8 cellular contexts compared by ENCODE assay signal in the genomic region with DNA sequence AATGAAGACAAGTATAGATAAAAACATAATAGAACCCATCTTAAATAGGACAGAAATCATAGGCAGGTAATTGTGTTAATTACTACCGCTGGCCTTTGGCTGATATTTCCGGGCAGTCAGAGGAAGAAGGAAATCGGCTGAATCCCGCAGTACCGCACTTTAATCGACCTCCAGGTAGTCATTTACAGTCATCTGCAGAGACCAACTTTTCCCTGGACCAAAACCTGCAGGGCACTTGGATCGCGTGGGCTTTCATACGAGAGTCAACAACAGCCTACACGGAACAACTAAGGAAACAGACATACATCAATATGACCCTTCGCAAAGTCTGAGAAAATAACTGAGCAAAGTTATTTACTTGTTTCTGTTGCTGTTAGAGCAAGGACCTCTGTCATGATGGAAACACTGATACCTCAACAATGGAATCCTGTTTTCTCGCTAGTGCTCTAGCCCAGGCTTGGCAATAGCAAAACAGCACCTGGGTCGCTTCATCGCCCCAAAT. TPM values are rescaled to one million over a fixed set of nuclear protein-coding genes. Genes with fewer than 3 reads are reported as not detected.
A peak's percentile ranks its signal among the peaks of the same experiment; 100 is the strongest.
DNase-seq lines count a peak whose midpoint lies in the region; ATAC-seq and FAIRE-seq lines count a peak whose summit lies in the region.

No MANE protein-coding gene starts in this region.

- no peaks in the 10 kb centered on the region for H3K27me3 ChIP-seq in adipocyte (replicated peaks; ENCODE audit: control insufficient read depth, insufficient read depth, low read length)
- no peaks in the 10 kb centered on the region for H3K27me3 ChIP-seq in stomach smooth muscle (ENCODE audit: control insufficient read depth in 1 of 2, insufficient read depth in 2 of 2, low read length in 2 of 2)

- no peaks in the 10 kb centered on the region for H3K9me3 ChIP-seq in adipocyte (ENCODE audit: control insufficient read depth, low read length)
- H3K9me3 ChIP-seq in stomach smooth muscle (ENCODE audit: control insufficient read depth in 2 of 2, low read length in 2 of 2) = no peaks in the 10 kb centered on the region

- H3K27ac ChIP-seq in stomach smooth muscle (ENCODE audit: low read length) = peak overlapping the region; percentile 83

- peak; percentile 2 for DNase-seq in GM03348 (ENCODE audit: low spot score)
- no peak for DNase-seq in Jurkat, Clone E6-1 (ENCODE audit: low read depth, low spot score)
- DNase-seq in adipocyte (ENCODE audit: low read depth) = no peak
- no peak for DNase-seq in KBM-7

- ATAC-seq in GM21515 (IDR thresholded peaks at IDR 0.05; ENCODE audit: unreplicated experiment) = no peak
- no peak for ATAC-seq in HG03460 (IDR thresholded peaks at IDR 0.05; ENCODE audit: unreplicated experiment)

- H3K36me3 ChIP-seq in adipocyte (ENCODE audit: control insufficient read depth, insufficient read depth, low read length, severe bottlenecking) (peaks cover 22% of the 10 kb centered on the region), stomach smooth muscle (ENCODE audit: control insufficient read depth in 2 of 2, insufficient read depth in 2 of 2, low read length in 2 of 2) (peaks cover 4 to 15% of the 10 kb centered on the region in 2 donors)

- FAIRE-seq in islet of Langerhans (lab: Jason Lieb, UNC) = peak; percentile 21

- peak overlapping the region; percentile 80 for H3K9ac ChIP-seq in adipocyte (ENCODE audit: low read length)
- peak overlapping the region; percentile 89 to 93 for H3K9ac ChIP-seq in stomach smooth muscle (ENCODE audit: low read length in 2 of 2)

- in situ Hi-C loops in KBM-7 (cut with MboI; ENCODE audit: low pct_unique_long_range_greater_than_20kb, low sequenced_read_pairs) = no loop called here

- H3K4me1 ChIP-seq in adipocyte (ENCODE audit: control insufficient read depth, insufficient read depth, low read length) = peaks cover 15% of the 10 kb centered on the region
- H3K4me1 ChIP-seq in stomach smooth muscle (ENCODE audit: control insufficient read depth, insufficient read depth, low read length) = peaks cover 7% of the 10 kb centered on the region

- peak overlapping the region; percentile 89 for H3K4me3 ChIP-seq in Jurkat, Clone E6-1 (ENCODE audit: low read length)
- H3K4me3 ChIP-seq in adipocyte (ENCODE audit: low read length) (peak overlapping the region; percentile 99), stomach smooth muscle (ENCODE audit: low read length in 2 of 2) (peak overlapping the region; percentile 97 to 99)

RNA-seq across cellular contexts. Expression of a gene that starts 0.7 kb away (rescaled TPM):
- 12.9 TPM for polyA plus RNA-seq in Jurkat, Clone E6-1 (2012; ENCODE audit: insufficient read depth, insufficient read length)

RNA-seq across cellular contexts. Expression of a gene that starts 1.0 kb away (rescaled TPM):
- 51.6 TPM for polyA plus RNA-seq in Jurkat, Clone E6-1 (2012; ENCODE audit: insufficient read depth, insufficient read length)

RNA-seq across cellular contexts. Expression of a gene that starts 54.4 kb away (rescaled TPM):
- polyA plus RNA-seq in Jurkat, Clone E6-1 (2012; ENCODE audit: insufficient read depth, insufficient read length) = 23.6 TPM
